ENCODE assay signal across 9 cellular contexts in genomic region chr12:21941522-21942376, GRCh38. TPM values are rescaled to one million over a fixed set of nuclear protein-coding genes. Genes with fewer than 3 reads are reported as not detected.
A peak's percentile ranks its signal among the peaks of the same experiment; 100 is the strongest.
DNase-seq lines count a peak whose midpoint lies in the region; ATAC-seq and TF ChIP-seq lines count a peak whose summit lies in the region.
"Had no signal": no experiment of that assay in that cellular context is flagged by ENCODE, and none has a peak within 500 bp of the region (broad histone marks: within the 10 kb centered on the region; RNA-seq: fewer than 3 reads in every experiment).

No MANE protein-coding gene starts in this region.

- TF ChIP-seq CTCF in omental fat pad (IDR thresholded peaks at IDR 0.05) = no peak

- no peak overlapping the region for H3K27ac Mint-ChIP-seq in T-helper 2 cell treated with Interferon-gamma antibody and Interleukin-4, amounts not matched to agents 5 μg/mL and 100 μg/mL, for 36 hours
- H3K27ac Mint-ChIP-seq: dendritic cell treated with granulocyte-macrophage colony-stimulating factor and Interleukin-4, amounts not matched to agents 40 ng/mL and 50 ng/mL, for 4 days had no signal

- DNase-seq in EL = peak; percentile 60
- no peak for DNase-seq in T-helper 2 cell treated with Interferon-gamma antibody and Interleukin-4, amounts not matched to agents 5 μg/mL and 100 μg/mL, for 36 hours (ENCODE audit: low spot score)
- DNase-seq in glomerular visceral epithelial cell (ENCODE audit: extremely low spot score) = peak; percentile 11
- no peak for DNase-seq in omental fat pad (ENCODE audit: low spot score)
- no peak for DNase-seq in cortex of kidney (lab: John Stamatoyannopoulos, UW)
- no peak for DNase-seq in NCI-H510A treated with DMSO at 0.1 percent for 48 hours (lab: John Stamatoyannopoulos, UW)
- DNase-seq in NCI-H1092 treated with DMSO at 0.1 percent for 48 hours (lab: John Stamatoyannopoulos, UW) = no peak
- no peak for DNase-seq in KBM-7

- peak; percentile 72 for ATAC-seq in omental fat pad (ENCODE audit: low FRiP score)

- peaks cover 2% of the 10 kb centered on the region for H3K9me3 Mint-ChIP-seq in T-helper 2 cell treated with Interferon-gamma antibody and Interleukin-4, amounts not matched to agents 5 μg/mL and 100 μg/mL, for 36 hours

- H3K36me3 Mint-ChIP-seq in T-helper 2 cell treated with Interferon-gamma antibody and Interleukin-4, amounts not matched to agents 5 μg/mL and 100 μg/mL, for 36 hours (ENCODE audit: low read depth) = no peaks in the 10 kb centered on the region

- peak overlapping the region; percentile 65 for H3K4me3 Mint-ChIP-seq in T-helper 2 cell treated with Interferon-gamma antibody and Interleukin-4, amounts not matched to agents 5 μg/mL and 100 μg/mL, for 36 hours
- H3K4me3 Mint-ChIP-seq: dendritic cell treated with granulocyte-macrophage colony-stimulating factor and Interleukin-4, amounts not matched to agents 40 ng/mL and 50 ng/mL, for 4 days had no signal

- peaks cover 51% of the 10 kb centered on the region for H3K27me3 Mint-ChIP-seq in T-helper 2 cell treated with Interferon-gamma antibody and Interleukin-4, amounts not matched to agents 5 μg/mL and 100 μg/mL, for 36 hours (ENCODE audit: low read depth)

- in situ Hi-C loops in KBM-7 (cut with MboI; ENCODE audit: low pct_unique_long_range_greater_than_20kb, low sequenced_read_pairs) = no loop called here

- H3K4me1 Mint-ChIP-seq in T-helper 2 cell treated with Interferon-gamma antibody and Interleukin-4, amounts not matched to agents 5 μg/mL and 100 μg/mL, for 36 hours (ENCODE audit: low read depth) = peaks cover 8% of the 10 kb centered on the region

RNA-seq across cellular contexts. Expression of gene ABCC9, which starts 0.5 kb away (rescaled TPM):
- total RNA-seq in omental fat pad = 10 to 100 TPM; 37.9 to 64.2 (median 54.4) TPM

Comparison
In these comparisons a context has a peak if more than half of its experiments do, and no peak if none do; other contexts are left out.
1. DNase-seq: peak in EL (single experiment) and glomerular visceral epithelial cell (single experiment); none in T-helper 2 cell treated with Interferon-gamma antibody and Interleukin-4, amounts not matched to agents 5 μg/mL and 100 μg/mL, for 36 hours (single experiment), omental fat pad (single experiment), cortex of kidney (single experiment), NCI-H510A treated with DMSO at 0.1 percent for 48 hours (single experiment), NCI-H1092 treated with DMSO at 0.1 percent for 48 hours (single experiment) and KBM-7 (single experiment).